ENCODE assay signal across 8 cellular contexts in the genomic region with DNA sequence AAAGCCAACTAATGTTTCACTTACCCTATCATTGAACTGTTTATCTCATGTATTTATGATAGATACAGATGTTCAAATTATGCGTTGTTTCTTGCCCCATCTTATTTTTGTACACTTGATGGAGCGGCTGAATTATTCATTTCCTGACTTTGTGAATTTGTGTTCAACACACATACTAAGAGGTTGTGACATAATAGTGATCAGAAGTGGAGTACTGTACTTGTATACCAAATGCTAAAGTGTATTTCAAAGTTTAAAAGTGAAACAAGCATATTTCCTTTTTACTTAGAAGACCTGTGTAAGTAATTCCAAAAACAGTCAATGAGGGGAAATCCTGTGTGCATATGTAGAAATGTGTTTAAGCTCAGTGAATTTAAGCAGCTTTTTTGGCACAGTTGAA. TPM values are rescaled to one million over a fixed set of nuclear protein-coding genes. Genes with fewer than 3 reads are reported as not detected.
A peak's percentile ranks its signal among the peaks of the same experiment; 100 is the strongest.
DNase-seq lines count a peak whose midpoint lies in the region; ATAC-seq, FAIRE-seq and TF ChIP-seq lines count a peak whose summit lies in the region.

No MANE protein-coding gene starts in this region.

- no peaks in the 10 kb centered on the region for H3K9me3 Mint-ChIP-seq in activated T-cell treated with anti-CD3 and anti-CD28 coated beads, Interleukin-2, amount 50 U/mL, for 24 hours

- H3K4me1 ChIP-seq in adrenal gland (replicated peaks in 1 of 2) (peaks cover 4 to 22% of the 10 kb centered on the region in 2 donors), HepG2 (ENCODE audit: insufficient read depth, low read length) (peaks cover 73% of the 10 kb centered on the region), thymus (ENCODE audit: control insufficient read depth, insufficient read depth, low read length) (peaks cover 7% of the 10 kb centered on the region)

- TF ChIP-seq CTCF in adrenal gland (IDR thresholded peaks at IDR 0.05), result no peak
- no peak for TF ChIP-seq CTCF in HepG2 (CRISPR knock-in tag; IDR thresholded peaks at IDR 0.05)

- TF ChIP-seq POLR2A in adrenal gland (IDR thresholded peaks at IDR 0.05) (peak in 1 of 2 donors; percentile 5), HepG2 (IDR thresholded peaks at IDR 0.05; ENCODE audit: insufficient read depth in 1 of 2, low read depth in 2 of 2, low read length in 2 of 2) (no peak)

- peaks cover 64% of the 10 kb centered on the region for H3K4me1 Mint-ChIP-seq in activated T-cell treated with anti-CD3 and anti-CD28 coated beads, Interleukin-2, amount 50 U/mL, for 24 hours (ENCODE audit: low read depth)

- peak overlapping the region; percentile 84 for H3K4me2 ChIP-seq in HepG2 (ENCODE audit: low read depth, low read length)

- H3K27me3 Mint-ChIP-seq in activated T-cell treated with anti-CD3 and anti-CD28 coated beads, Interleukin-2, amount 50 U/mL, for 24 hours, result no peaks in the 10 kb centered on the region

- CTCF ChIA-PET in HepG2 (lab: Yijun Ruan, JAX; ENCODE audit: low intra/inter-chr PET ratio, low total read pairs), result no interaction called here

- no peak for TF ChIP-seq RAD21 in HepG2 (CRISPR knock-in tag; IDR thresholded peaks at IDR 0.05)

- no peaks in the 10 kb centered on the region for H3K27me3 ChIP-seq in adrenal gland
- no peaks in the 10 kb centered on the region; a peak in 1 of 5 replicates for H3K27me3 ChIP-seq in HepG2 (ENCODE audit: control insufficient read depth in 1 of 2, insufficient read depth in 2 of 2, low read length in 2 of 2)
- H3K27me3 ChIP-seq in thymus (ENCODE audit: control insufficient read depth, insufficient read depth), result no peaks in the 10 kb centered on the region

- POLR2A ChIA-PET in HepG2 (lab: Yijun Ruan, JAX), result interaction anchor here (1.1 to 1.9 kb wide), 3 partner anchors 12 to 24 kb away, joined by 3 to 11 read pairs (median 3); no protein-coding TSS in a partner anchor

- H3K9ac ChIP-seq in HepG2 (ENCODE audit: insufficient read depth, low read depth, low read length), result peak overlapping the region; percentile 95

- peaks cover 64% of the 10 kb centered on the region for H3K36me3 Mint-ChIP-seq in activated T-cell treated with anti-CD3 and anti-CD28 coated beads, Interleukin-2, amount 50 U/mL, for 24 hours (ENCODE audit: low read depth)

- in situ Hi-C loops in HepG2 (cut with HindIII; ENCODE audit: extremely low pct_ligation_motif_present, low pct_unique_long_range_greater_than_20kb), result no loop called here

- no peak for ATAC-seq in HepG2

- no peak overlapping the region for H2AFZ ChIP-seq in HepG2 (ENCODE audit: low read length)

- TF ChIP-seq EP300 in HepG2 (IDR thresholded peaks at IDR 0.05; ENCODE audit: low read depth in 2 of 2, low read length in 2 of 2), result no peak
- TF ChIP-seq EP300 in HepG2 (CRISPR knock-in tag; IDR thresholded peaks at IDR 0.05; ENCODE audit: borderline replicate concordance), result no peak

- peak overlapping the region in 3 of 5 donors; percentile 96 to 100 (median 97) for H3K27ac ChIP-seq in adrenal gland
- H3K27ac ChIP-seq in HepG2 (ENCODE audit: extremely low read length, insufficient read depth, low read length), result peak overlapping the region; percentile 98
- H3K27ac ChIP-seq in thymus (ENCODE audit: low read depth), result no peak overlapping the region

- peak overlapping the region in 3 of 4 donors; percentile 47 to 97 (median 84) for H3K4me3 ChIP-seq in adrenal gland
- peak overlapping the region; percentile 87 to 96 (median 95) for H3K4me3 ChIP-seq in HepG2 (replicated peaks in 1 of 3; ENCODE audit: insufficient read depth in 1 of 3, low read depth in 2 of 3, low read length in 3 of 3)
- peak overlapping the region; percentile 86 for H3K4me3 ChIP-seq in thymus (ENCODE audit: low read length)

- DNase-seq in activated T-cell treated with anti-CD3 and anti-CD28 coated beads, Interleukin-2, amount 50 U/mL, for 24 hours, result no peak
- no peak for DNase-seq in activated T-cell treated with anti-CD3 and anti-CD28 coated beads, Interleukin-2, amount 50 U/mL, for 48 hours
- no peak for DNase-seq in adrenal gland
- no peak for DNase-seq in HepG2 (ENCODE audit: low spot score)
- no peak for DNase-seq in NCI-H774 (lab: John Stamatoyannopoulos, UW)
- no peak for DNase-seq in GM03348 (ENCODE audit: low spot score)
- DNase-seq in GM19238 (ENCODE audit: insufficient read length, low spot score), result no peak

- intact Hi-C loops in adrenal gland (cut with DNase I), result no loop called here
- intact Hi-C loops in HepG2 (cut with micrococcal nuclease; ENCODE audit: unreplicated experiment), result no loop called here

- 37 to 46% (median 42%) methylated on average over 2 of the region's 2 CpGs for WGBS in adrenal gland, 4 donors
- whole genome bisulfite sequencing in HepG2 (ENCODE audit: low lambda C conversion rate), result 34% methylated on average over 2 of the region's 2 CpGs
- 4% methylated on average over 2 of the region's 2 CpGs for WGBS in thymus

- peaks cover 54% of the 10 kb centered on the region for H4K20me1 ChIP-seq in HepG2 (ENCODE audit: insufficient read depth, low read length)

- peak overlapping the region; percentile 97 for H3K4me3 Mint-ChIP-seq in activated T-cell treated with anti-CD3 and anti-CD28 coated beads, Interleukin-2, amount 50 U/mL, for 24 hours

- peaks cover 29% of the 10 kb centered on the region for H3K79me2 ChIP-seq in HepG2 (ENCODE audit: insufficient read depth, low read length)

- H3K36me3 ChIP-seq in adrenal gland (replicated peaks in 1 of 2) (peaks cover 0 to 43% of the 10 kb centered on the region in 2 donors), HepG2 (replicated peaks in 1 of 2; ENCODE audit: control insufficient read depth in 1 of 2, insufficient read depth in 2 of 2, low read length in 2 of 2) (peaks cover 24 to 39% of the 10 kb centered on the region in 2 experiments), thymus (ENCODE audit: control insufficient read depth, insufficient read depth) (peaks cover 17% of the 10 kb centered on the region)

- peak overlapping the region; percentile 99 for H3K27ac Mint-ChIP-seq in activated T-cell treated with anti-CD3 and anti-CD28 coated beads, Interleukin-2, amount 50 U/mL, for 24 hours

- FAIRE-seq in HepG2 (lab: Jason Lieb, UNC), result no peak

- BruUV-seq in HepG2 (replicated peaks; lab: Mats Ljungman, UMichigan), result no TSS peak

- H3K9me3 ChIP-seq in adrenal gland (replicated peaks in 1 of 3) (no peaks in the 10 kb centered on the region), HepG2 (ENCODE audit: low read length) (no peaks in the 10 kb centered on the region), thymus (ENCODE audit: control insufficient read depth) (no peaks in the 10 kb centered on the region)

TF ChIP-seq in HepG2, 621 proteins besides CTCF, POLR2A, EP300 and RAD21 (continues in another document):
- TF ChIP-seq, protein P1, sequence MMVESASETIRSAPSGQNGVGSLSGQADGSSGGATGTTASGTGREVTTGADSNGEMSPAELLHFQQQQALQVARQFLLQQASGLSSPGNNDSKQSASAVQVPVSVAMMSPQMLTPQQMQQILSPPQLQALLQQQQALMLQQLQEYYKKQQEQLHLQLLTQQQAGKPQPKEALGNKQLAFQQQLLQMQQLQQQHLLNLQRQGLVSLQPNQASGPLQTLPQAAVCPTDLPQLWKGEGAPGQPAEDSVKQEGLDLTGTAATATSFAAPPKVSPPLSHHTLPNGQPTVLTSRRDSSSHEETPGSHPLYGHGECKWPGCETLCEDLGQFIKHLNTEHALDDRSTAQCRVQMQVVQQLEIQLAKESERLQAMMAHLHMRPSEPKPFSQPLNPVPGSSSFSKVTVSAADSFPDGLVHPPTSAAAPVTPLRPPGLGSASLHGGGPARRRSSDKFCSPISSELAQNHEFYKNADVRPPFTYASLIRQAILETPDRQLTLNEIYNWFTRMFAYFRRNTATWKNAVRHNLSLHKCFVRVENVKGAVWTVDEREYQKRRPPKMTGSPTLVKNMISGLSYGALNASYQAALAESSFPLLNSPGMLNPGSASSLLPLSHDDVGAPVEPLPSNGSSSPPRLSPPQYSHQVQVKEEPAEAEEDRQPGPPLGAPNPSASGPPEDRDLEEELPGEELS (CRISPR knock-in tag; IDR thresholded peaks at IDR 0.05), result no peak
- TF ChIP-seq PAF1 (CRISPR knock-in tag; IDR thresholded peaks at IDR 0.05) (no peak), ZFP90 (CRISPR knock-in tag; IDR thresholded peaks at IDR 0.05; ENCODE audit: borderline replicate concordance) (no peak)

RNA-seq across cellular contexts. Expression of a gene that starts 1.8 kb away (rescaled TPM):
- total RNA-seq in adrenal gland (10 to 100 TPM in 5 of 8 donors, 1 to 10 TPM in 3; 6.2 to 21.8 (median 16.4) TPM), HepG2 (2016; rRNA removed; fragmentation: Illumina TruSeq; extraction: Trizol) (5.5 and 25.9 TPM in 2 replicates)
- polyA plus RNA-seq in adrenal gland (1 to 10 TPM; 3.1 to 8.0 (median 7.2) TPM), HepG2 (2011; rRNA removed) (60.6 and 64.4 TPM in 2 replicates), thymus (13.7 TPM)
- 2.7 and 3.1 TPM in 2 replicates for total RNA-seq in HepG2 (2016; cell fraction: cytosol; rRNA removed; fragmentation: Illumina TruSeq; extraction: Trizol; ENCODE audit: low read depth)
- total RNA-seq in HepG2 (2016; cell fraction: insoluble cytoplasmic fraction; rRNA removed; fragmentation: Illumina TruSeq; extraction: Trizol), result 5.7 and 27.3 TPM in 2 replicates
- total RNA-seq in HepG2 (2016; cell fraction: membrane; rRNA removed; fragmentation: Illumina TruSeq; extraction: Trizol), result 4.4 and 4.9 TPM in 2 replicates
- 68.6 TPM in 2 replicates for total RNA-seq in HepG2 (2016; cell fraction: nucleus; rRNA removed; fragmentation: Illumina TruSeq; extraction: Trizol)
- 15.1 and 18.0 TPM in 2 replicates for polyA plus RNA-seq in HepG2 (2011; cell fraction: cytosol; rRNA removed)
- polyA plus RNA-seq in HepG2 (2011; cell fraction: nucleus; rRNA removed), result 119 and 131 TPM in 2 replicates
- polyA plus RNA-seq in HepG2 (2012), result 6.7 and 12.3 TPM in 2 replicates
- polyA plus RNA-seq in HepG2 (2016; cell fraction: cytosol; fragmentation: Illumina TruSeq; extraction: Trizol; ENCODE audit: low read depth), result 1.2 and 1.6 TPM in 2 replicates
- polyA plus RNA-seq in HepG2 (2016; cell fraction: insoluble cytoplasmic fraction; fragmentation: Illumina TruSeq; extraction: Trizol; ENCODE audit: low read depth), result 3.7 and 4.3 TPM in 2 replicates
- polyA plus RNA-seq in HepG2 (2016; cell fraction: membrane; fragmentation: Illumina TruSeq; extraction: Trizol; ENCODE audit: low read depth), result 1.9 and 2.3 TPM in 2 replicates
- 93.3 and 117 TPM in 2 replicates for polyA plus RNA-seq in HepG2 (2016; cell fraction: nucleus; fragmentation: Illumina TruSeq; extraction: Trizol; ENCODE audit: insufficient read depth, low read depth)
- polyA minus RNA-seq in HepG2 (2011; rRNA and poly(A)+ RNA removed; ENCODE audit: low replicate concordance), result 12.8 and 49.4 TPM in 2 replicates
- polyA minus RNA-seq in HepG2 (2011; cell fraction: cytosol; rRNA and poly(A)+ RNA removed), result 11.4 and 16.5 TPM in 2 replicates
- 170 and 306 TPM in 2 replicates for polyA minus RNA-seq in HepG2 (2011; cell fraction: nucleus; rRNA and poly(A)+ RNA removed)
